ENCODE assay signal across 1 cellular context in the genomic region with DNA sequence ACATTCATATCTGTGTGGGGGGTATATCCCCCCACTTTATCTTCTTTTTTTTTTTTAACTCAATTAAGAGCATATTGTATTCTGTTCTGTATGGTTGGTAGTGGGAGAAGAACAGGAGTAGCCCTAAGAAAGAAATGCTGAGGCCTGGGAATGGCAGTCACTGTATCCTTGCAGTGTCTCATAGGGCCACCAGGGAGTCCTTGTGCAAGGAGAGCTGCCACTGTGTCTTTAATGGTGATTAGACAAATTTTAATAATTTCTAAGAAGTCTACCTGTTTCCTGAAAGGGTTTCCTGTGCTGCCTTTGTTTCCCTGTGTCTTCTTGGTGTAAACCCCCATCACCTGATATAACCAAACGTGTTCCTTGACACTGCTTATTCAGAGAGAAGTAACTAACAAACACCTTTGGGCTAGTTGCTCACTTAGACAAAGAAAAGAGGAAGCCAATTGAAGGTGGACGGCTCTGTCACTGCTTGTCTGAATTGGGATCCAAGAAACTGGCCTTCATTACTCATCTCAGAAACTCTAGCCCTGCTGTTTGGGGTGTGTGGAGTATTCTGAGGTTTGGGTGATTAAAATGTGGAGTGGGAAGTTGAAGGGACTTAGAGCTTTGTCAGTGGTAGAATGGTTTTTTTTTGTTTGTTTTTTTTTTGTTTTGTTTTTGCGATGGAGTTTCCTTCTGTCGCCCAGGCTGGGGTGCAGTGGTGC.
TF ChIP-seq lines count a peak whose summit lies in the region.

No MANE protein-coding gene starts in this region.

TF ChIP-seq in SK-N-SH treated with all-trans-retinoic acid at 6 μM for 48 hours, 23 proteins besides CTCF, POLR2A, EP300 and RAD21 (continued from another document):
- TF ChIP-seq, protein P1, sequence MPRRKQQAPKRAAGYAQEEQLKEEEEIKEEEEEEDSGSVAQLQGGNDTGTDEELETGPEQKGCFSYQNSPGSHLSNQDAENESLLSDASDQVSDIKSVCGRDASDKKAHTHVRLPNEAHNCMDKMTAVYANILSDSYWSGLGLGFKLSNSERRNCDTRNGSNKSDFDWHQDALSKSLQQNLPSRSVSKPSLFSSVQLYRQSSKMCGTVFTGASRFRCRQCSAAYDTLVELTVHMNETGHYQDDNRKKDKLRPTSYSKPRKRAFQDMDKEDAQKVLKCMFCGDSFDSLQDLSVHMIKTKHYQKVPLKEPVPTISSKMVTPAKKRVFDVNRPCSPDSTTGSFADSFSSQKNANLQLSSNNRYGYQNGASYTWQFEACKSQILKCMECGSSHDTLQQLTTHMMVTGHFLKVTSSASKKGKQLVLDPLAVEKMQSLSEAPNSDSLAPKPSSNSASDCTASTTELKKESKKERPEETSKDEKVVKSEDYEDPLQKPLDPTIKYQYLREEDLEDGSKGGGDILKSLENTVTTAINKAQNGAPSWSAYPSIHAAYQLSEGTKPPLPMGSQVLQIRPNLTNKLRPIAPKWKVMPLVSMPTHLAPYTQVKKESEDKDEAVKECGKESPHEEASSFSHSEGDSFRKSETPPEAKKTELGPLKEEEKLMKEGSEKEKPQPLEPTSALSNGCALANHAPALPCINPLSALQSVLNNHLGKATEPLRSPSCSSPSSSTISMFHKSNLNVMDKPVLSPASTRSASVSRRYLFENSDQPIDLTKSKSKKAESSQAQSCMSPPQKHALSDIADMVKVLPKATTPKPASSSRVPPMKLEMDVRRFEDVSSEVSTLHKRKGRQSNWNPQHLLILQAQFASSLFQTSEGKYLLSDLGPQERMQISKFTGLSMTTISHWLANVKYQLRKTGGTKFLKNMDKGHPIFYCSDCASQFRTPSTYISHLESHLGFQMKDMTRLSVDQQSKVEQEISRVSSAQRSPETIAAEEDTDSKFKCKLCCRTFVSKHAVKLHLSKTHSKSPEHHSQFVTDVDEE (CRISPR knock-in tag; IDR thresholded peaks at IDR 0.05) = no peak
- no peak for TF ChIP-seq CSDC2 (CRISPR knock-in tag; IDR thresholded peaks at IDR 0.05)
- TF ChIP-seq CREB5 (CRISPR knock-in tag; IDR thresholded peaks at IDR 0.05; ENCODE audit: low read depth) = no peak
- no peak for TF ChIP-seq ZNF8 (CRISPR knock-in tag; IDR thresholded peaks at IDR 0.05)
- TF ChIP-seq SNAI2 (CRISPR knock-in tag; IDR thresholded peaks at IDR 0.05) = no peak
- TF ChIP-seq ISL1 (CRISPR knock-in tag; IDR thresholded peaks at IDR 0.05) = no peak
- TF ChIP-seq ESRRG (CRISPR knock-in tag; IDR thresholded peaks at IDR 0.05) = no peak
- no peak for TF ChIP-seq PPARA (CRISPR knock-in tag; IDR thresholded peaks at IDR 0.05; ENCODE audit: borderline replicate concordance)
- no peak for TF ChIP-seq ZNF565 (CRISPR knock-in tag; conservative IDR thresholded peaks at IDR 0.05; ENCODE audit: low read depth)
- no peak for TF ChIP-seq BACH2 (CRISPR knock-in tag; IDR thresholded peaks at IDR 0.05; ENCODE audit: borderline replicate concordance)
- TF ChIP-seq ZFP3 (CRISPR knock-in tag; IDR thresholded peaks at IDR 0.05) = no peak
